Comparison of ENCODE assay signal across 8 cellular contexts in the genomic region with DNA sequence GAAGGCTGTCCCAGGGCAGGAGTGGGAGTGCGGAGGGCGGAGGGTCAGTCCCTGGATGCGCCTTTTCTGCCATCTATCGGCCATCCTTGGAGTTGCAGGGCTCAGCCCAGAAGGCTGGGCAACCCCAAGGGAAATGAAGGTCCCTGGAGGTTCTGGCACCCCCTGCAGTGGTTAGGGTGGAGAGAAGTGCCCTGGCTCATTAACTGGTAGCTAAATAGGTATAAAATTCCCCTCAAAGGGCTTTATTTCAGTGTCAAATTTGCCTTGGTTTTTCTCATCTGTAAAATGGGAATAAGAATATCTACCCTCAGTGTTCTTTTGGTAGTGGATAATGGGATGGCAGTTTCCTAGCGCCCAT. TPM values are rescaled to one million over a fixed set of nuclear protein-coding genes. Genes with fewer than 3 reads are reported as not detected.
DNase-seq lines count a peak whose midpoint lies in the region; ATAC-seq and TF ChIP-seq lines count a peak whose summit lies in the region.

No MANE protein-coding gene starts in this region.

- intact Hi-C loops in mucosa of descending colon (cut with DNase I, micrococcal nuclease) = loop anchor here in 1 of 2 donors (2.0 kb wide), 1 partner anchor 67 kb away; no protein-coding TSS in a partner anchor

- H3K4me3 ChIP-seq in mucosa of descending colon = no peak overlapping the region

- no peak overlapping the region for H3K4me3 Mint-ChIP-seq in endothelial cell (ENCODE audit: unreplicated experiment)

- H3K9me3 Mint-ChIP-seq in endothelial cell (ENCODE audit: unreplicated experiment) = no peaks in the 10 kb centered on the region

- peaks cover 5% of the 10 kb centered on the region for H3K27me3 Mint-ChIP-seq in endothelial cell (ENCODE audit: unreplicated experiment)

- ATAC-seq in HG03097 (IDR thresholded peaks at IDR 0.05; ENCODE audit: low FRiP score, unreplicated experiment) (peak; percentile 75), mucosa of descending colon (peak; percentile 91)

- H3K27ac Mint-ChIP-seq in endothelial cell (ENCODE audit: unreplicated experiment) = no peak overlapping the region

- DNase-seq in NCI-H2196 (lab: John Stamatoyannopoulos, UW; ENCODE audit: unreplicated experiment) (peak; percentile 48), NCI-H2196 treated with DMSO at 0.1 percent for 48 hours (lab: John Stamatoyannopoulos, UW; ENCODE audit: unreplicated experiment) (no peak), NOMO-1 (lab: John Stamatoyannopoulos, UW; ENCODE audit: unreplicated experiment in 2 of 2) (peak; percentile 40 to 57), endothelial cell (ENCODE audit: low spot score) (peak; percentile 85), mucosa of descending colon (peak; percentile 69 to 87 (median 85))
- peak; percentile 50 to 54 for DNase-seq in activated CD8-positive, alpha-beta memory T cell treated with anti-CD3 and anti-CD28 coated beads for 4 hours (ENCODE audit: low read depth in 2 of 2)
- DNase-seq in stimulated activated CD8-positive, alpha-beta memory T cell treated with anti-CD3 and anti-CD28 coated beads, Interleukin-7, amount 100 ng/mL, for 48 hours (ENCODE audit: extremely low read depth in 1 of 2, low read depth in 1 of 2) = peak; percentile 48 to 65

- no peaks in the 10 kb centered on the region for H3K4me1 ChIP-seq in mucosa of descending colon (ENCODE audit: low read depth)

- H3K4me1 Mint-ChIP-seq in endothelial cell (ENCODE audit: unreplicated experiment) = no peaks in the 10 kb centered on the region

- H3K9me3 ChIP-seq in mucosa of descending colon = no peaks in the 10 kb centered on the region

- TF ChIP-seq CTCF in endothelial cell (IDR thresholded peaks at IDR 0.05; ENCODE audit: unreplicated experiment) (peak; percentile 94), mucosa of descending colon (IDR thresholded peaks at IDR 0.05) (peak; percentile 79)

- no peaks in the 10 kb centered on the region for H3K36me3 Mint-ChIP-seq in endothelial cell (ENCODE audit: low read depth, unreplicated experiment)

- no peaks in the 10 kb centered on the region for H3K36me3 ChIP-seq in mucosa of descending colon (ENCODE audit: low read depth)

RNA-seq across cellular contexts. Expression of gene C17orf75, which starts 22.4 kb away (rescaled TPM):
- total RNA-seq in endothelial cell (ENCODE audit: unreplicated experiment) = 19.0 TPM
- 10 to 100 TPM; 10.3 to 14.8 (median 12.9) TPM for total RNA-seq in mucosa of descending colon

RNA-seq across cellular contexts. Expression of gene ZNF207, which starts 30.4 kb away (rescaled TPM):
- total RNA-seq in endothelial cell (ENCODE audit: unreplicated experiment) (211 TPM), mucosa of descending colon (100 to 1,000 TPM; 141 to 168 (median 161) TPM)

RNA-seq across cellular contexts. Expression of gene RHBDL3, which starts 53.9 kb away (rescaled TPM):
- total RNA-seq in endothelial cell (ENCODE audit: unreplicated experiment) (1.7 TPM), mucosa of descending colon (1 to 10 TPM in 2 of 3 donors, under 1 TPM in 1; 0.52 to 2.3 (median 1.3) TPM)
